Comparison of ENCODE assay signal across 18 cellular contexts in the genomic region with DNA sequence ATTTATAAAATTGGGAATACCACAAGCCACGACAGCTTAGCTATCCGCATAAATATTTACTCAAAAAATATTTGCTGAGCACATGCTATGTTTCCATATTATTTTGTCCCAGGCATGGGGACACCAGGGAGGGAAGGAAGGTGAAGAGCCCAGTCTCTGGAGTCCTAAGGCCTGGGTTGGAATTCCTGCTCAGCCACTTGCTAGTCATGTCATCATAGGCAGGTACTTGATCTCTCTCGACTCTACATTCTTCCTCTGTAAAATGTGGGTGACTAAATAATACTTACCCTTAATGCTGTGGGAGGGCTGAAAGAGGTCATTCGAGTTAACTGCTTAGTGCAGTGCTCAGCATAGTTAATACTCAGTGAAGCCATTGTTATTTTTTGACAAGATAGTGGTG. TPM values are rescaled to one million over a fixed set of nuclear protein-coding genes. Genes with fewer than 3 reads are reported as not detected.
DNase-seq lines count a peak whose midpoint lies in the region; ATAC-seq and TF ChIP-seq lines count a peak whose summit lies in the region.
"Had no signal": no experiment of that assay in that cellular context is flagged by ENCODE, and none has a peak within 500 bp of the region (broad histone marks: within the 10 kb centered on the region; RNA-seq: fewer than 3 reads in every experiment).

No MANE protein-coding gene starts in this region.

- peak overlapping the region; percentile 63 to 85 (median 82) for H3K27ac ChIP-seq in thyroid gland
- H3K27ac ChIP-seq: 22Rv1; BLaER1 treated with 17β-estradiol and CSF1 and Interleukin-3, amounts not matched to agents 10 nM and 100 nM had no signal

- H3K4me3 ChIP-seq in epithelial cell of esophagus (ENCODE audit: low read length) (no peak overlapping the region), thyroid gland (replicated peaks in 1 of 3) (no peak overlapping the region)
- H3K4me3 ChIP-seq: BLaER1 treated with 17β-estradiol and CSF1 and Interleukin-3, amounts not matched to agents 10 nM and 100 nM; GM23338 had no signal

- ATAC-seq in HG02798 (IDR thresholded peaks at IDR 0.05; ENCODE audit: poor library complexity, unreplicated experiment): no peak
- ATAC-seq in left ventricle myocardium superior: no peak
- ATAC-seq: GM23338 had no signal

- H3K4me1 ChIP-seq in thyroid gland: peaks cover 16 to 18% of the 10 kb centered on the region in 2 donors

- H3K36me3 ChIP-seq in thyroid gland: no peaks in the 10 kb centered on the region
- H3K36me3 ChIP-seq: BLaER1 treated with 17β-estradiol and CSF1 and Interleukin-3, amounts not matched to agents 10 nM and 100 nM had no signal

- WGBS in thyroid gland, 2 donors: 35 to 50% methylated on average over 4 of the region's 4 CpGs

- intact Hi-C loops in thyroid gland (cut with DNase I): loop anchor here (10.0 kb wide), 1 partner anchor 100 kb away; no protein-coding TSS in a partner anchor
- intact Hi-C loops in left ventricle myocardium superior (cut with micrococcal nuclease): no loop called here

- no peaks in the 10 kb centered on the region for H3K9me3 ChIP-seq in thyroid gland

- H3K27me3 ChIP-seq in thyroid gland: no peaks in the 10 kb centered on the region
- H3K27me3 ChIP-seq: BLaER1 treated with 17β-estradiol and CSF1 and Interleukin-3, amounts not matched to agents 10 nM and 100 nM had no signal

- TF ChIP-seq CTCF in epithelial cell of esophagus (IDR thresholded peaks at IDR 0.05; ENCODE audit: insufficient read depth, low read depth, low read length, missing control alignments) (no peak), thyroid gland (IDR thresholded peaks at IDR 0.05) (no peak)

- DNase-seq in DMS53 (lab: John Stamatoyannopoulos, UW): peak; percentile 18
- DNase-seq in DMS53 treated with DMSO at 0.1 percent for 48 hours (lab: John Stamatoyannopoulos, UW; ENCODE audit: unreplicated experiment): no peak
- peak; percentile 58 for DNase-seq in epithelial cell of esophagus (ENCODE audit: low read depth)
- DNase-seq in thyroid gland: peak; percentile 71 to 73
- no peak for DNase-seq in NCI-H1092 treated with DMSO at 0.1 percent for 48 hours (lab: John Stamatoyannopoulos, UW)
- DNase-seq in left ventricle myocardium superior: no peak
- DNase-seq: AML-193; Calu3; CD4-positive, alpha-beta T cell; DMS 273 treated with DMSO at 0.1 percent for 48 hours; DMS79 treated with DMSO at 0.1 percent for 48 hours; GDM1; H7; IMR-90 had no signal

- TF ChIP-seq POLR2A in thyroid gland (IDR thresholded peaks at IDR 0.05): peak in 1 of 2 donors; percentile 17

RNA-seq across cellular contexts. Expression of a gene that starts 4.3 kb away (rescaled TPM):
- total RNA-seq in thyroid gland: 100 to 1,000 TPM in 1 of 4 donors, 10 to 100 TPM in 3; 51.5 to 116 (median 79.8) TPM
- 47.8 TPM for total RNA-seq in left ventricle myocardium superior

Comparison
In these comparisons a context has a peak if more than half of its experiments do, and no peak if none do; other contexts are left out.
1. DNase-seq: peak in DMS53 (single experiment), epithelial cell of esophagus (single experiment) and thyroid gland (2 of 2); none in DMS53 treated with DMSO at 0.1 percent for 48 hours (single experiment), NCI-H1092 treated with DMSO at 0.1 percent for 48 hours (single experiment) and left ventricle myocardium superior (single experiment).